Comparison of ENCODE assay signal across 1 cellular context in genomic region chr19:56974554-56975207, GRCh38.
TF ChIP-seq lines count a peak whose summit lies in the region.

No MANE protein-coding gene starts in this region.

TF ChIP-seq in HepG2, 621 proteins besides CTCF, POLR2A, EP300 and RAD21 (continued from another document and continues in another):
- TF ChIP-seq HNF1A (IDR thresholded peaks at IDR 0.05; ENCODE audit: low read depth) (peak; percentile 60; the same call in 1 of the 2 replicates), HNF1A (CRISPR knock-in tag; IDR thresholded peaks at IDR 0.05; ENCODE audit: borderline replicate concordance) (peak; percentile 39; the same call in 1 of the 2 replicates), ZNF589 (CRISPR knock-in tag; conservative IDR thresholded peaks at IDR 0.05) (no peak), MIXL1 (CRISPR knock-in tag; IDR thresholded peaks at IDR 0.05) (peak; percentile 83), MLX (CRISPR knock-in tag; IDR thresholded peaks at IDR 0.05) (peak; percentile 83), PPARG (CRISPR knock-in tag; conservative IDR thresholded peaks at IDR 0.05) (peak; percentile 98), ZGPAT (CRISPR knock-in tag; IDR thresholded peaks at IDR 0.05) (peak; percentile 81), ZNF362 (CRISPR knock-in tag; IDR thresholded peaks at IDR 0.05; ENCODE audit: borderline replicate concordance) (no peak), GFI1 (CRISPR knock-in tag; IDR thresholded peaks at IDR 0.05; ENCODE audit: borderline replicate concordance) (peak; percentile 85), SKI (IDR thresholded peaks at IDR 0.05; ENCODE audit: partially characterized antibody) (peak; percentile 85), ZSCAN25 (CRISPR knock-in tag; IDR thresholded peaks at IDR 0.05) (peak; percentile 91), GTF2F1 (IDR thresholded peaks at IDR 0.05; ENCODE audit: low read length) (no peak), ZNF687 (CRISPR knock-in tag; IDR thresholded peaks at IDR 0.05) (peak; percentile 38; the same call in 1 of the 2 replicates), TBP (CRISPR knock-in tag; IDR thresholded peaks at IDR 0.05) (no peak), MEIS1 (CRISPR knock-in tag; IDR thresholded peaks at IDR 0.05; ENCODE audit: borderline replicate concordance) (no peak), JUND (CRISPR knock-in tag; IDR thresholded peaks at IDR 0.05) (no peak), FOXO4 (CRISPR knock-in tag; conservative IDR thresholded peaks at IDR 0.05) (no peak), ZFX (CRISPR knock-in tag; IDR thresholded peaks at IDR 0.05; ENCODE audit: low read depth) (peak; percentile 43; the same call in 1 of the 2 replicates), HDAC2 (CRISPR knock-in tag; IDR thresholded peaks at IDR 0.05) (peak; percentile 72; the same call in 1 of the 2 replicates), ZNF543 (CRISPR knock-in tag; IDR thresholded peaks at IDR 0.05) (no peak), ZNF83 (CRISPR knock-in tag; IDR thresholded peaks at IDR 0.05; ENCODE audit: borderline replicate concordance) (no peak), FOSL2 (CRISPR knock-in tag; IDR thresholded peaks at IDR 0.05) (peak; percentile 65), HMGXB4 (CRISPR knock-in tag; IDR thresholded peaks at IDR 0.05; ENCODE audit: borderline replicate concordance in 1 of 2, low read depth in 1 of 2) (no peak), ZNF253 (CRISPR knock-in tag; IDR thresholded peaks at IDR 0.05; ENCODE audit: borderline replicate concordance) (no peak), HNF4G (IDR thresholded peaks at IDR 0.05; ENCODE audit: borderline replicate concordance, low read depth, low read length) (peak; percentile 78; the same call in 1 of the 2 replicates), HNF4G (CRISPR knock-in tag; IDR thresholded peaks at IDR 0.05; ENCODE audit: borderline replicate concordance, low read depth) (peak; percentile 25; the same call in 1 of the 2 replicates), THAP8 (CRISPR knock-in tag; IDR thresholded peaks at IDR 0.05; ENCODE audit: borderline replicate concordance) (no peak), SRF (IDR thresholded peaks at IDR 0.05; ENCODE audit: low read depth, low read length) (0 out of 2 replicates have a peak, but pooled peaks have one; percentile 26), ZNF781 (CRISPR knock-in tag; IDR thresholded peaks at IDR 0.05; ENCODE audit: borderline replicate concordance, not compliant biosample characterization) (no peak), ZNF205 (CRISPR knock-in tag; IDR thresholded peaks at IDR 0.05) (no peak), ISL2 (CRISPR knock-in tag; IDR thresholded peaks at IDR 0.05) (peak; percentile 89), CEBPG (CRISPR knock-in tag; IDR thresholded peaks at IDR 0.05) (peak; percentile 35; the same call in 1 of the 2 replicates), ATF5 (CRISPR knock-in tag; IDR thresholded peaks at IDR 0.05; ENCODE audit: low read depth) (no peak), ZNF142 (CRISPR knock-in tag; IDR thresholded peaks at IDR 0.05) (no peak), ZNF17 (CRISPR knock-in tag; IDR thresholded peaks at IDR 0.05) (no peak)
